8 cellular contexts compared by ENCODE assay signal in genomic region chr17:45394913-45395568, GRCh38. TPM values are rescaled to one million over a fixed set of nuclear protein-coding genes. Genes with fewer than 3 reads are reported as not detected.
DNase-seq lines count a peak whose midpoint lies in the region; ATAC-seq and TF ChIP-seq lines count a peak whose summit lies in the region.

No MANE protein-coding gene starts in this region.

- no peaks in the 10 kb centered on the region for H3K27me3 Mint-ChIP-seq in activated CD4-positive, alpha-beta T cell treated with anti-CD3 and anti-CD28 coated beads, Interleukin-2, amount 10 ng/mL, durations not matched to agents 7 days and 5 days
- peaks cover 11% of the 10 kb centered on the region for H3K27me3 Mint-ChIP-seq in mesothelial cell of epicardium (ENCODE audit: low read depth)

- no peaks in the 10 kb centered on the region for H3K9me3 Mint-ChIP-seq in activated CD4-positive, alpha-beta T cell treated with anti-CD3 and anti-CD28 coated beads, Interleukin-2, amount 10 ng/mL, durations not matched to agents 7 days and 5 days
- no peaks in the 10 kb centered on the region for H3K9me3 Mint-ChIP-seq in mesothelial cell of epicardium

- H3K36me3 Mint-ChIP-seq in activated CD4-positive, alpha-beta T cell treated with anti-CD3 and anti-CD28 coated beads, Interleukin-2, amount 10 ng/mL, durations not matched to agents 7 days and 5 days (ENCODE audit: low read depth): peaks cover 23% of the 10 kb centered on the region
- peaks cover 6% of the 10 kb centered on the region for H3K36me3 Mint-ChIP-seq in mesothelial cell of epicardium

- POLR2A ChIA-PET in activated CD4-positive, alpha-beta T cell treated with anti-CD3 and anti-CD28 coated beads, Interleukin-2, amount 10 ng/mL, durations not matched to agents 7 days and 5 days (lab: Charles Lee): no interaction called here

- TF ChIP-seq CTCF in epithelial cell of proximal tubule (conservative IDR thresholded peaks at IDR 0.05; ENCODE audit: low read depth, low read length): peak; percentile 70
- TF ChIP-seq CTCF in mesothelial cell of epicardium (IDR thresholded peaks at IDR 0.05; ENCODE audit: unreplicated experiment): peak; percentile 81

- ATAC-seq in HG03571 (IDR thresholded peaks at IDR 0.05; ENCODE audit: unreplicated experiment): no peak

- no peak overlapping the region for H3K4me3 Mint-ChIP-seq in activated CD4-positive, alpha-beta T cell treated with anti-CD3 and anti-CD28 coated beads, Interleukin-2, amount 10 ng/mL, durations not matched to agents 7 days and 5 days
- H3K4me3 Mint-ChIP-seq in mesothelial cell of epicardium: peak overlapping the region; percentile 42

- CTCF ChIA-PET in activated CD4-positive, alpha-beta T cell treated with anti-CD3 and anti-CD28 coated beads, Interleukin-2, amount 10 ng/mL, durations not matched to agents 7 days and 5 days (lab: Charles Lee): interaction anchor here (0.5 to 2.0 kb wide), 10 partner anchors 8 to 197 kb away, joined by 3 to 8 read pairs (median 3); no protein-coding TSS in a partner anchor

- no peak overlapping the region for H3K27ac Mint-ChIP-seq in activated CD4-positive, alpha-beta T cell treated with anti-CD3 and anti-CD28 coated beads, Interleukin-2, amount 10 ng/mL, durations not matched to agents 7 days and 5 days
- H3K27ac Mint-ChIP-seq in mesothelial cell of epicardium: no peak overlapping the region

- peak; percentile 73 for DNase-seq in activated effector memory CD4-positive, alpha-beta T cell treated with anti-CD3 and anti-CD28 coated beads, Interleukin-2, amount 50 U/mL, for 16 hours
- no peak for DNase-seq in activated effector memory CD4-positive, alpha-beta T cell treated with Interleukin-2 at 50 U/mL for 16 hours
- peak; percentile 72 for DNase-seq in NCI-H2171 treated with DMSO at 0.1 percent for 48 hours (lab: John Stamatoyannopoulos, UW)
- DNase-seq in activated CD4-positive, alpha-beta T cell treated with anti-CD3 and anti-CD28 coated beads, Interleukin-2, amount 10 ng/mL, durations not matched to agents 7 days and 5 days: peak; percentile 38
- no peak for DNase-seq in epithelial cell of proximal tubule (ENCODE audit: low read depth)
- peak; percentile 57 to 80 for DNase-seq in mesothelial cell of epicardium (ENCODE audit: low spot score in 2 of 2, unreplicated experiment in 2 of 2)
- peak; percentile 70 for DNase-seq in superior temporal gyrus (ENCODE audit: extremely low spot score)

- H3K4me3 ChIP-seq in epithelial cell of proximal tubule (ENCODE audit: low read depth, low read length): no peak overlapping the region

- H3K4me1 Mint-ChIP-seq in activated CD4-positive, alpha-beta T cell treated with anti-CD3 and anti-CD28 coated beads, Interleukin-2, amount 10 ng/mL, durations not matched to agents 7 days and 5 days: peaks cover 4% of the 10 kb centered on the region
- peaks cover 5% of the 10 kb centered on the region for H3K4me1 Mint-ChIP-seq in mesothelial cell of epicardium

RNA-seq across cellular contexts. Expression of gene ARHGAP27, which starts 37.6 kb away (rescaled TPM):
- 10 to 100 TPM; 85.3 to 93.5 TPM for total RNA-seq in activated CD4-positive, alpha-beta T cell treated with anti-CD3 and anti-CD28 coated beads, Interleukin-2, amount 10 ng/mL, durations not matched to agents 7 days and 5 days
- 29.4 and 39.8 TPM in 2 replicates for total RNA-seq in epithelial cell of proximal tubule
- total RNA-seq in mesothelial cell of epicardium: 14.5 to 16.8 TPM (median 14.8 TPM) in 3 replicates

Comparison
In these comparisons a context has a peak if more than half of its experiments do, and no peak if none do; other contexts are left out.
1. DNase-seq: peak in activated effector memory CD4-positive, alpha-beta T cell treated with anti-CD3 and anti-CD28 coated beads, Interleukin-2, amount 50 U/mL, for 16 hours (single experiment), NCI-H2171 treated with DMSO at 0.1 percent for 48 hours (single experiment), activated CD4-positive, alpha-beta T cell treated with anti-CD3 and anti-CD28 coated beads, Interleukin-2, amount 10 ng/mL, durations not matched to agents 7 days and 5 days (single experiment), mesothelial cell of epicardium (2 of 2) and superior temporal gyrus (single experiment); none in activated effector memory CD4-positive, alpha-beta T cell treated with Interleukin-2 at 50 U/mL for 16 hours (single experiment) and epithelial cell of proximal tubule (single experiment).